In genomic region chr3:132690040-132690439, GRCh38 we compare ENCODE assay signal across 17 cellular contexts. TPM values are rescaled to one million over a fixed set of nuclear protein-coding genes. Genes with fewer than 3 reads are reported as not detected.
DNase-seq lines count a peak whose midpoint lies in the region; ATAC-seq and TF ChIP-seq lines count a peak whose summit lies in the region.
"Had no signal": no experiment of that assay in that cellular context is flagged by ENCODE, and none has a peak within 500 bp of the region (broad histone marks: within the 10 kb centered on the region; RNA-seq: fewer than 3 reads in every experiment).

No MANE protein-coding gene starts in this region.

- H3K9me3 ChIP-seq in heart right ventricle (no peaks in the 10 kb centered on the region), right cardiac atrium (ENCODE audit: control insufficient read depth, low read length) (no peaks in the 10 kb centered on the region), right atrium auricular region (no peaks in the 10 kb centered on the region)
- H3K9me3 ChIP-seq: A549; BLaER1 treated with 17β-estradiol and CSF1 and Interleukin-3, amounts not matched to agents 10 nM and 100 nM; Caco-2 had no signal

- intact Hi-C loops in Right ventricle myocardium superior (cut with DNase I) (no loop called here), cardiac septum (cut with DNase I) (no loop called here), heart right ventricle (cut with DNase I) (no loop called here), right cardiac atrium (cut with DNase I) (no loop called here), left ventricle myocardium superior (cut with micrococcal nuclease) (no loop called here)

- ATAC-seq in Right ventricle myocardium superior (ENCODE audit: poor library complexity): peak; percentile 60
- peak in 2 of 8 donors; percentile 49 to 65 for ATAC-seq in heart right ventricle
- no peak for ATAC-seq in right cardiac atrium
- ATAC-seq in left ventricle myocardium superior: peak; percentile 60
- ATAC-seq: A549; CD8-positive, alpha-beta T cell had no signal

- 59 to 64% methylated on average over 4 of the region's 4 CpGs for WGBS in heart right ventricle, 2 donors
- 70% methylated on average over 4 of the region's 4 CpGs for WGBS in right cardiac atrium

- H3K4me1 ChIP-seq in heart right ventricle (no peaks in the 10 kb centered on the region), right cardiac atrium (ENCODE audit: control insufficient read depth, insufficient read depth, low read length) (no peaks in the 10 kb centered on the region), right atrium auricular region (no peaks in the 10 kb centered on the region)
- H3K4me1 ChIP-seq: A549; BLaER1 treated with 17β-estradiol and CSF1 and Interleukin-3, amounts not matched to agents 10 nM and 100 nM; Caco-2 had no signal

- H3K36me3 ChIP-seq in heart right ventricle (peaks cover 0 to 100% (median 71%) of the 10 kb centered on the region in 9 donors), right atrium auricular region (peaks cover 70% of the 10 kb centered on the region)

- no peak for DNase-seq in Right ventricle myocardium superior
- no peak for DNase-seq in cardiac septum (ENCODE audit: low spot score)
- no peak for DNase-seq in heart right ventricle
- DNase-seq in right cardiac atrium: no peak
- no peak for DNase-seq in left ventricle myocardium superior
- DNase-seq in right atrium auricular region (ENCODE audit: low spot score): no peak
- DNase-seq: AML-193; Caco-2; Calu3; CD4-positive, alpha-beta T cell; CD8-positive, alpha-beta T cell; DMS79 treated with DMSO at 0.1 percent for 48 hours; GF-D8 had no signal

- H3K4me3 ChIP-seq in heart right ventricle (no peak overlapping the region), right cardiac atrium (ENCODE audit: low read length) (no peak overlapping the region), right atrium auricular region (no peak overlapping the region)
- H3K4me3 ChIP-seq: A549; BLaER1 treated with 17β-estradiol and CSF1 and Interleukin-3, amounts not matched to agents 10 nM and 100 nM had no signal

- no peaks in the 10 kb centered on the region for H3K27me3 ChIP-seq in heart right ventricle
- no peaks in the 10 kb centered on the region for H3K27me3 ChIP-seq in right cardiac atrium (ENCODE audit: control insufficient read depth, insufficient read depth)
- no peaks in the 10 kb centered on the region for H3K27me3 ChIP-seq in right atrium auricular region
- H3K27me3 ChIP-seq: BLaER1 treated with 17β-estradiol and CSF1 and Interleukin-3, amounts not matched to agents 10 nM and 100 nM had no signal

- H3K27ac ChIP-seq in heart right ventricle (peak overlapping the region in 6 of 10 donors; percentile 1 to 41 (median 31)), right cardiac atrium (ENCODE audit: low read length) (no peak overlapping the region), right atrium auricular region (peak overlapping the region in 1 of 2 donors; percentile 21)
- H3K27ac ChIP-seq: 22Rv1; A549; BLaER1 treated with 17β-estradiol and CSF1 and Interleukin-3, amounts not matched to agents 10 nM and 100 nM; C4-2B had no signal

- no peak for TF ChIP-seq CTCF in heart right ventricle (IDR thresholded peaks at IDR 0.05)
- TF ChIP-seq CTCF in right atrium auricular region (IDR thresholded peaks at IDR 0.05): no peak

RNA-seq across cellular contexts. Expression of gene UBA5, which starts 29.9 kb away (rescaled TPM):
- 38.8 TPM for total RNA-seq in Right ventricle myocardium superior
- 29.0 TPM for total RNA-seq in cardiac septum
- total RNA-seq in heart right ventricle: 10 to 100 TPM; 29.8 to 42.2 (median 37.6) TPM
- 10 to 100 TPM; 31.1 to 43.1 TPM for polyA plus RNA-seq in heart right ventricle
- 10 to 100 TPM; 31.6 to 42.2 (median 31.7) TPM for total RNA-seq in right cardiac atrium
- polyA plus RNA-seq in right cardiac atrium: 25.6 TPM
- total RNA-seq in left ventricle myocardium superior: 38.3 TPM
- total RNA-seq in right atrium auricular region: 10 to 100 TPM; 23.3 to 27.1 TPM

RNA-seq across cellular contexts. Expression of gene ACAD11, which starts 30.4 kb away (rescaled TPM):
- total RNA-seq in Right ventricle myocardium superior (14.7 TPM), cardiac septum (26.2 TPM), heart right ventricle (10 to 100 TPM; 11.8 to 31.2 (median 22.2) TPM), right cardiac atrium (10 to 100 TPM; 15.0 to 19.8 (median 18.1) TPM), left ventricle myocardium superior (16.8 TPM), right atrium auricular region (10 to 100 TPM; 18.0 to 26.0 TPM)
- polyA plus RNA-seq in heart right ventricle (10 to 100 TPM in 1 of 2 donors, 1 to 10 TPM in 1; 7.6 to 30.6 TPM), right cardiac atrium (14.6 TPM)

RNA-seq across cellular contexts. Expression of gene NPHP3, which starts 32.2 kb away (rescaled TPM):
- 9.3 TPM for total RNA-seq in Right ventricle myocardium superior
- total RNA-seq in cardiac septum: 13.6 TPM
- total RNA-seq in heart right ventricle: 10 to 100 TPM in 6 of 10 donors, 1 to 10 TPM in 4; 6.6 to 13.7 (median 10.2) TPM
- 10 to 100 TPM in 1 of 2 donors, 1 to 10 TPM in 1; 3.8 to 21.3 TPM for polyA plus RNA-seq in heart right ventricle
- total RNA-seq in right cardiac atrium: 10 to 100 TPM; 12.1 to 15.6 (median 14.1) TPM
- polyA plus RNA-seq in right cardiac atrium: 10.7 TPM
- total RNA-seq in left ventricle myocardium superior: 9.2 TPM
- total RNA-seq in right atrium auricular region: 10 to 100 TPM; 12.2 to 15.3 TPM

Comparison
In these comparisons a context has a peak if more than half of its experiments do, and no peak if none do; other contexts are left out.
1. ATAC-seq: peak in Right ventricle myocardium superior (single experiment) and left ventricle myocardium superior (single experiment); none in right cardiac atrium (0 of 2).